8 cellular contexts compared by ENCODE assay signal in genomic region chr20:53949319-53949839, GRCh38.
A peak's percentile ranks its signal among the peaks of the same experiment; 100 is the strongest.
DNase-seq lines count a peak whose midpoint lies in the region; ATAC-seq and TF ChIP-seq lines count a peak whose summit lies in the region.

No MANE protein-coding gene starts in this region.

- H3K36me3 Mint-ChIP-seq in osteocyte (ENCODE audit: unreplicated experiment): no peaks in the 10 kb centered on the region

- DNase-seq in RPMI7951 (ENCODE audit: low read depth): peak; percentile 98
- peak; percentile 60 for DNase-seq in activated T-helper 9 cell treated with anti-CD3 and anti-CD28 coated beads, Interleukin-2, amount 50 U/mL, for 16 hours (ENCODE audit: low read depth)
- peak; percentile 89 for DNase-seq in iris pigment epithelial cell (ENCODE audit: low read depth)
- DNase-seq in stimulated activated CD8-positive, alpha-beta memory T cell treated with anti-CD3 and anti-CD28 coated beads, Interleukin-12 subunit alpha, Interleukin-12 subunit beta, amount 100 ng/mL, for 24 hours (ENCODE audit: extremely low read depth): peak; percentile 36
- no peak for DNase-seq in osteocyte (ENCODE audit: extremely low spot score, unreplicated experiment)
- no peak for DNase-seq in NCI-H526 (lab: John Stamatoyannopoulos, UW)

- no peak for TF ChIP-seq CTCF in osteocyte (IDR thresholded peaks at IDR 0.05)

- peaks cover 13% of the 10 kb centered on the region for H3K9me3 Mint-ChIP-seq in osteocyte (ENCODE audit: unreplicated experiment)

- H3K4me3 Mint-ChIP-seq in osteocyte (ENCODE audit: unreplicated experiment): no peak overlapping the region

- H3K27me3 Mint-ChIP-seq in osteocyte (ENCODE audit: unreplicated experiment): peaks cover 9% of the 10 kb centered on the region

- H3K27ac Mint-ChIP-seq in osteocyte (ENCODE audit: unreplicated experiment): no peak overlapping the region

- ATAC-seq in GM18519 (IDR thresholded peaks at IDR 0.05; ENCODE audit: low FRiP score, unreplicated experiment) (peak; percentile 71), HG02981 (IDR thresholded peaks at IDR 0.05; ENCODE audit: unreplicated experiment) (peak; percentile 83)

- peaks cover 16% of the 10 kb centered on the region for H3K4me1 Mint-ChIP-seq in osteocyte (ENCODE audit: unreplicated experiment)

Comparison
In these comparisons a context has a peak if more than half of its experiments do, and no peak if none do; other contexts are left out.
1. DNase-seq: peak in RPMI7951 (single experiment), activated T-helper 9 cell treated with anti-CD3 and anti-CD28 coated beads, Interleukin-2, amount 50 U/mL, for 16 hours (single experiment), iris pigment epithelial cell (single experiment) and stimulated activated CD8-positive, alpha-beta memory T cell treated with anti-CD3 and anti-CD28 coated beads, Interleukin-12 subunit alpha, Interleukin-12 subunit beta, amount 100 ng/mL, for 24 hours (single experiment); none in osteocyte (single experiment) and NCI-H526 (0 of 2).